In genomic region chr2:39667142-39667880, GRCh38 we compare ENCODE assay signal across 10 cellular contexts. TPM values are rescaled to one million over a fixed set of nuclear protein-coding genes. Genes with fewer than 3 reads are reported as not detected.
A peak's percentile ranks its signal among the peaks of the same experiment; 100 is the strongest.
DNase-seq lines count a peak whose midpoint lies in the region; ATAC-seq and TF ChIP-seq lines count a peak whose summit lies in the region.
"Had no signal": no experiment of that assay in that cellular context is flagged by ENCODE, and none has a peak within 500 bp of the region (broad histone marks: within the 10 kb centered on the region; RNA-seq: fewer than 3 reads in every experiment).

No MANE protein-coding gene starts in this region.

- H3K4me1 Mint-ChIP-seq in CD8-positive, alpha-beta T cell (ENCODE audit: low read depth): peaks cover 11% of the 10 kb centered on the region

- peak overlapping the region; percentile 78 for H2AFZ ChIP-seq in neuron (ENCODE audit: low read depth, low read length)

- DNase-seq in CD8-positive, alpha-beta T cell: no peak
- peak; percentile 44 for DNase-seq in KBM-7
- no peak for DNase-seq in coronary artery (ENCODE audit: low spot score)
- DNase-seq in NCI-H2029 treated with DMSO at 0.1 percent for 48 hours (lab: John Stamatoyannopoulos, UW): no peak
- no peak for DNase-seq in RPMI8226
- DNase-seq in NCI-H1930 (lab: John Stamatoyannopoulos, UW): no peak
- DNase-seq in globus pallidus (ENCODE audit: low spot score): no peak
- DNase-seq: COR-L47, NCI-H446 treated with DMSO at 0.1 percent for 48 hours had no signal

- peaks cover 64% of the 10 kb centered on the region for H3K27me3 Mint-ChIP-seq in CD8-positive, alpha-beta T cell (ENCODE audit: low read depth)

- CTCF ChIA-PET in CD8-positive, alpha-beta T cell (lab: Charles Lee): no interaction called here

- H3K4me3 ChIP-seq in CD8-positive, alpha-beta T cell (ENCODE audit: low read depth, low read length): no peak overlapping the region
- H3K4me3 ChIP-seq in coronary artery: peak overlapping the region; percentile 86
- peak overlapping the region; percentile 61 for H3K4me3 ChIP-seq in neuron (ENCODE audit: low read length)

- intact Hi-C loops in CD8-positive, alpha-beta T cell (cut with DNase I, micrococcal nuclease): no loop called here

- no peaks in the 10 kb centered on the region for H3K9me3 Mint-ChIP-seq in CD8-positive, alpha-beta T cell

- no peaks in the 10 kb centered on the region for H3K4me1 ChIP-seq in CD8-positive, alpha-beta T cell (ENCODE audit: insufficient read depth, low read length)
- H3K4me1 ChIP-seq in neuron (ENCODE audit: insufficient read depth, low read length): peaks cover 23% of the 10 kb centered on the region

- POLR2A ChIA-PET in CD8-positive, alpha-beta T cell (lab: Charles Lee): no interaction called here

- no peak overlapping the region for H3K27ac Mint-ChIP-seq in CD8-positive, alpha-beta T cell

- no peak for TF ChIP-seq CTCF in CD8-positive, alpha-beta T cell (IDR thresholded peaks at IDR 0.05)
- TF ChIP-seq CTCF in coronary artery (IDR thresholded peaks at IDR 0.05): no peak

- in situ Hi-C loops in KBM-7 (cut with MboI; ENCODE audit: low pct_unique_long_range_greater_than_20kb, low sequenced_read_pairs): no loop called here

- no peak overlapping the region for H3K27ac ChIP-seq in CD8-positive, alpha-beta T cell (ENCODE audit: low read depth, low read length)
- no peak overlapping the region for H3K27ac ChIP-seq in coronary artery

- H3K36me3 Mint-ChIP-seq in CD8-positive, alpha-beta T cell: no peaks in the 10 kb centered on the region

- no peak for ATAC-seq in CD8-positive, alpha-beta T cell

- no peaks in the 10 kb centered on the region for H3K27me3 ChIP-seq in CD8-positive, alpha-beta T cell (ENCODE audit: insufficient read depth, low read length)
- H3K27me3 ChIP-seq in neuron (ENCODE audit: insufficient read depth, low read length): no peaks in the 10 kb centered on the region

- H3K9me3 ChIP-seq in CD8-positive, alpha-beta T cell (ENCODE audit: low read length): no peaks in the 10 kb centered on the region
- no peaks in the 10 kb centered on the region for H3K9me3 ChIP-seq in neuron (ENCODE audit: low read length)

- H3K4me3 Mint-ChIP-seq in CD8-positive, alpha-beta T cell: peak overlapping the region; percentile 32

- no peaks in the 10 kb centered on the region for H3K36me3 ChIP-seq in CD8-positive, alpha-beta T cell (ENCODE audit: insufficient read depth, low read length)
- H3K36me3 ChIP-seq in neuron (ENCODE audit: insufficient read depth, low read length): no peaks in the 10 kb centered on the region

RNA-seq across cellular contexts. Expression of gene TMEM178A, which starts 1.6 kb away (rescaled TPM):
- under 1 TPM; 0.22 to 0.25 TPM for total RNA-seq in CD8-positive, alpha-beta T cell
